9 cellular contexts compared by ENCODE assay signal in the genomic region with DNA sequence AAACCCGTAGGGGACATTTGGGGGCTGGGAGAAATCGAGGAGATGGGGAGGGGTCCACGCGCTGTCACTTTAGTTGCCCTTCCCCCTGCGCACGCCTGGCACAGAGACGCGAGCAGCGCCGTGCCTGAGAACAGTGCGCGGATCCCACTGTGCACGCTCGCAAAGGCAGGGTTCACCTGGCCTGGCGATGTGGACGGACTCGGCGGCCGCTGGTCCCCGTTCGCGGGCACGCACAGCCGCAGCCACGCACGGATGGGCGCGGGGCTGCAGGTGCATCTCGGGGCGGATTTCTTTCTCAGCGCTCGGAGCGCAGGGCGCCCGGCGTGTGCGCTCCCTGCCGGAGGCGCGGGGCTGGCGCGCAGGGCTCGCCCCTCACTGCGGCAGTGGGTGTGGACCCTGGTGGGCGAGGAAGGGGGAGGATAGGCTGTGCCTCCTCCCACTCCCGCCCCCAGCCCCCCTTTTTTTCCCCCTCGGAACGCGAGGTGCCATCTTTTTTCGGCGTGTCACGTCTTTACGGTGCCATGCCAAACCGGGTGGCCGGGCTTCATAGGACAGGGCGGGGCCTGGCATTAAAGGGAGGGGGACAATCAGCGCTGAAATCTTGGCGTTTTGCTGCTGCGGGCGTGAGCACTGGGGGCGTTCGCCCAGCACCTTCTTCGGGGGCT. TPM values are rescaled to one million over a fixed set of nuclear protein-coding genes. Genes with fewer than 3 reads are reported as not detected.
DNase-seq lines count a peak whose midpoint lies in the region; ATAC-seq, FAIRE-seq and TF ChIP-seq lines count a peak whose summit lies in the region.
"Had no signal": no experiment of that assay in that cellular context is flagged by ENCODE, and none has a peak within 500 bp of the region (broad histone marks: within the 10 kb centered on the region; RNA-seq: fewer than 3 reads in every experiment).

No MANE protein-coding gene starts in this region.

- H3K4me3 Mint-ChIP-seq in central memory CD8-positive, alpha-beta T cell = peak overlapping the region; percentile 83

- ATAC-seq in central memory CD8-positive, alpha-beta T cell (replicated peaks; ENCODE audit: extremely low read depth, poor library complexity, severe bottlenecking) = no peak
- peak; percentile 51 for ATAC-seq in HepG2
- ATAC-seq in esophagus mucosa = no peak

- no peaks in the 10 kb centered on the region for H3K9me3 Mint-ChIP-seq in central memory CD8-positive, alpha-beta T cell
- H3K9me3 Mint-ChIP-seq: activated naive CD4-positive, alpha-beta T cell treated with anti-CD3 and anti-CD28 coated beads, Interleukin-2, amount 50 U/mL, for 72 hours had no signal

- H2AFZ ChIP-seq in PC-9 (no peak overlapping the region), HepG2 (ENCODE audit: low read length) (no peak overlapping the region)

- 2% methylated on average over 25 of the region's 63 CpGs for WGBS in HepG2 (ENCODE audit: low lambda C conversion rate)

- no TSS peak for BruUV-seq in PC-9 (replicated peaks; lab: Mats Ljungman, UMichigan)
- no TSS peak for BruUV-seq in HepG2 (replicated peaks; lab: Mats Ljungman, UMichigan)

- in situ Hi-C loops in HepG2 (cut with HindIII; ENCODE audit: extremely low pct_ligation_motif_present, low pct_unique_long_range_greater_than_20kb) = no loop called here

- H3K27ac ChIP-seq in PC-9 = no peak overlapping the region
- no peak overlapping the region for H3K27ac ChIP-seq in HepG2 (ENCODE audit: extremely low read length, insufficient read depth, low read length)
- H3K27ac ChIP-seq in stomach smooth muscle (ENCODE audit: low read length) = no peak overlapping the region

- no peaks in the 10 kb centered on the region for H3K9me2 ChIP-seq in PC-9 (ENCODE audit: insufficient read depth)

- peaks cover 6% of the 10 kb centered on the region for H3K4me1 Mint-ChIP-seq in central memory CD8-positive, alpha-beta T cell

- TF ChIP-seq POLR2A in HepG2 (IDR thresholded peaks at IDR 0.05; ENCODE audit: insufficient read depth in 1 of 2, low read depth in 2 of 2, low read length in 2 of 2) = no peak

- CTCF ChIA-PET in PC-9 (lab: Charles Lee) = no interaction called here
- CTCF ChIA-PET in HepG2 (lab: Yijun Ruan, JAX; ENCODE audit: low intra/inter-chr PET ratio, low total read pairs) = interaction anchor here (2.6 kb wide), 1 partner anchor 53 kb away, joined by 13 read pairs; no protein-coding TSS in a partner anchor

- H3K36me3 Mint-ChIP-seq in central memory CD8-positive, alpha-beta T cell (ENCODE audit: insufficient read depth) = peaks cover 6% of the 10 kb centered on the region
- H3K36me3 Mint-ChIP-seq: activated naive CD4-positive, alpha-beta T cell treated with anti-CD3 and anti-CD28 coated beads, Interleukin-2, amount 50 U/mL, for 72 hours had no signal

- H3K4me2 ChIP-seq in PC-9 = peak overlapping the region; percentile 76; the same call in 1 of the 2 replicates
- H3K4me2 ChIP-seq in HepG2 (ENCODE audit: low read depth, low read length) = peak overlapping the region; percentile 96

- peaks cover 36% of the 10 kb centered on the region for H3K27me3 Mint-ChIP-seq in central memory CD8-positive, alpha-beta T cell

- H3K27me3 ChIP-seq in PC-9 (ENCODE audit: insufficient read depth, low read depth) (peaks cover 55% of the 10 kb centered on the region), HepG2 (ENCODE audit: control insufficient read depth in 1 of 2, insufficient read depth in 2 of 2, low read length in 2 of 2) (peaks cover 6 to 49% of the 10 kb centered on the region in 2 experiments), stomach smooth muscle (ENCODE audit: control insufficient read depth in 1 of 2, insufficient read depth in 2 of 2, low read length in 2 of 2) (peaks cover 25 to 40% of the 10 kb centered on the region in 2 donors)

- no peak for TF ChIP-seq CTCF in PC-9 (conservative IDR thresholded peaks at IDR 0.05)
- TF ChIP-seq CTCF in HepG2 (CRISPR knock-in tag; IDR thresholded peaks at IDR 0.05) = peak; percentile 21; the same call in 1 of the 2 replicates

- H3K36me3 ChIP-seq in PC-9 (ENCODE audit: low read depth) (no peaks in the 10 kb centered on the region), HepG2 (replicated peaks in 1 of 2; ENCODE audit: control insufficient read depth in 1 of 2, insufficient read depth in 2 of 2, low read length in 2 of 2) (no peaks in the 10 kb centered on the region), stomach smooth muscle (ENCODE audit: control insufficient read depth in 2 of 2, insufficient read depth in 2 of 2, low read length in 2 of 2) (no peaks in the 10 kb centered on the region)

- no peak for TF ChIP-seq RAD21 in HepG2 (CRISPR knock-in tag; IDR thresholded peaks at IDR 0.05)

- intact Hi-C loops in PC-9 (cut with micrococcal nuclease; ENCODE audit: unreplicated experiment) (no loop called here), HepG2 (cut with micrococcal nuclease; ENCODE audit: unreplicated experiment) (loop anchor here (10.0 kb wide), 1 partner anchor 49 kb away; no protein-coding TSS in a partner anchor)

- H3K4me1 ChIP-seq in PC-9 (replicated peaks; ENCODE audit: insufficient read depth) = no peaks in the 10 kb centered on the region
- H3K4me1 ChIP-seq in HepG2 (ENCODE audit: insufficient read depth, low read length) = peaks cover 38% of the 10 kb centered on the region
- peaks cover 32% of the 10 kb centered on the region for H3K4me1 ChIP-seq in stomach smooth muscle (ENCODE audit: control insufficient read depth, insufficient read depth, low read length)

- no peak for FAIRE-seq in HepG2 (lab: Jason Lieb, UNC)

- no peaks in the 10 kb centered on the region for H3F3A ChIP-seq in PC-9 (ENCODE audit: insufficient read depth, low read depth)

- H3K9me3 ChIP-seq in PC-9 (ENCODE audit: insufficient read depth, low read depth) (no peaks in the 10 kb centered on the region), HepG2 (ENCODE audit: low read length) (no peaks in the 10 kb centered on the region), stomach smooth muscle (ENCODE audit: control insufficient read depth in 2 of 2, low read length in 2 of 2) (no peaks in the 10 kb centered on the region)

- H3K27ac Mint-ChIP-seq in central memory CD8-positive, alpha-beta T cell (ENCODE audit: low read depth) = no peak overlapping the region
- H3K27ac Mint-ChIP-seq: activated naive CD4-positive, alpha-beta T cell treated with anti-CD3 and anti-CD28 coated beads, Interleukin-2, amount 50 U/mL, for 72 hours had no signal

- H3K79me2 ChIP-seq in PC-9 (ENCODE audit: low read depth) = no peaks in the 10 kb centered on the region
- no peaks in the 10 kb centered on the region for H3K79me2 ChIP-seq in HepG2 (ENCODE audit: insufficient read depth, low read length)

- H3K9ac ChIP-seq in HepG2 (ENCODE audit: insufficient read depth, low read depth, low read length) (no peak overlapping the region), stomach smooth muscle (ENCODE audit: low read length in 2 of 2) (peak overlapping the region in 1 of 2 donors; percentile 53)

- H4K20me1 ChIP-seq in PC-9 (ENCODE audit: insufficient read depth) (0 out of 2 replicates have a peak, but pooled peaks cover 4% of the 10 kb centered on the region), HepG2 (ENCODE audit: insufficient read depth, low read length) (no peaks in the 10 kb centered on the region; the same call in 1 of the 2 replicates)

- peak; percentile 22 for DNase-seq in activated naive CD4-positive, alpha-beta T cell treated with Interleukin-2 at 50 U/mL for 16 hours
- no peak for DNase-seq in activated naive CD4-positive, alpha-beta T cell (lab: John Stamatoyannopoulos, UW)
- peak in 1 of 2 experiments; percentile 5 for DNase-seq in PC-9
- no peak for DNase-seq in central memory CD8-positive, alpha-beta T cell (ENCODE audit: low spot score in 2 of 2)
- no peak for DNase-seq in HepG2 (ENCODE audit: low spot score)
- no peak for DNase-seq in Kasumi-1 (lab: John Stamatoyannopoulos, UW)

- POLR2A ChIA-PET in PC-9 (lab: Charles Lee; ENCODE audit: unreplicated experiment) = no interaction called here
- POLR2A ChIA-PET in HepG2 (lab: Yijun Ruan, JAX) = no interaction called here

- TF ChIP-seq EP300 in HepG2 (IDR thresholded peaks at IDR 0.05; ENCODE audit: low read depth in 2 of 2, low read length in 2 of 2) = no peak
- no peak for TF ChIP-seq EP300 in HepG2 (CRISPR knock-in tag; IDR thresholded peaks at IDR 0.05; ENCODE audit: borderline replicate concordance)

- 0 out of 2 replicates have a peak overlapping the region, but pooled peaks have one; percentile 54 for H3K4me3 ChIP-seq in PC-9
- peak overlapping the region; percentile 75 to 87 (median 84) for H3K4me3 ChIP-seq in HepG2 (replicated peaks in 1 of 3; ENCODE audit: insufficient read depth in 1 of 3, low read depth in 2 of 3, low read length in 3 of 3)
- peak overlapping the region; percentile 83 to 84 for H3K4me3 ChIP-seq in stomach smooth muscle (ENCODE audit: low read length in 2 of 2)

RNA-seq across cellular contexts. Expression of a gene that starts 1.1 kb away (rescaled TPM):
- total RNA-seq in PC-9 (2021) (0.85 and 1.0 TPM in 2 replicates), HepG2 (2016; rRNA removed; fragmentation: Illumina TruSeq; extraction: Trizol) (2.1 and 3.6 TPM in 2 replicates), esophagus mucosa (0.88 TPM)
- 2.0 and 2.2 TPM in 2 replicates for total RNA-seq in HepG2 (2016; cell fraction: cytosol; rRNA removed; fragmentation: Illumina TruSeq; extraction: Trizol; ENCODE audit: low read depth)
- 1.7 and 2.4 TPM in 2 replicates for total RNA-seq in HepG2 (2016; cell fraction: insoluble cytoplasmic fraction; rRNA removed; fragmentation: Illumina TruSeq; extraction: Trizol)
- 2.1 and 2.3 TPM in 2 replicates for total RNA-seq in HepG2 (2016; cell fraction: membrane; rRNA removed; fragmentation: Illumina TruSeq; extraction: Trizol)
- 1.8 and 2.7 TPM in 2 replicates for total RNA-seq in HepG2 (2016; cell fraction: nucleus; rRNA removed; fragmentation: Illumina TruSeq; extraction: Trizol)
- polyA plus RNA-seq in HepG2 (2011; rRNA removed) = 2.8 and 3.3 TPM in 2 replicates
- 1.4 and 1.9 TPM in 2 replicates for polyA plus RNA-seq in HepG2 (2011; cell fraction: cytosol; rRNA removed)
- 3.1 and 3.6 TPM in 2 replicates for polyA plus RNA-seq in HepG2 (2011; cell fraction: nucleus; rRNA removed)
- 3.8 and 7.8 TPM in 2 replicates for polyA plus RNA-seq in HepG2 (2012)
- 6.6 and 6.7 TPM in 2 replicates for polyA plus RNA-seq in HepG2 (2016; cell fraction: cytosol; fragmentation: Illumina TruSeq; extraction: Trizol; ENCODE audit: low read depth)
- polyA plus RNA-seq in HepG2 (2016; cell fraction: insoluble cytoplasmic fraction; fragmentation: Illumina TruSeq; extraction: Trizol; ENCODE audit: low read depth) = 4.1 and 6.8 TPM in 2 replicates
- polyA plus RNA-seq in HepG2 (2016; cell fraction: membrane; fragmentation: Illumina TruSeq; extraction: Trizol; ENCODE audit: low read depth) = 4.0 and 5.5 TPM in 2 replicates
- polyA plus RNA-seq in HepG2 (2016; cell fraction: nucleus; fragmentation: Illumina TruSeq; extraction: Trizol; ENCODE audit: insufficient read depth, low read depth) = 3.8 and 5.1 TPM in 2 replicates
- polyA minus RNA-seq in HepG2 (2011; rRNA and poly(A)+ RNA removed; ENCODE audit: low replicate concordance) = 2.0 and 2.7 TPM in 2 replicates
- 0.97 and 2.1 TPM in 2 replicates for polyA minus RNA-seq in HepG2 (2011; cell fraction: cytosol; rRNA and poly(A)+ RNA removed)
- 1.4 and 1.7 TPM in 2 replicates for polyA minus RNA-seq in HepG2 (2011; cell fraction: nucleus; rRNA and poly(A)+ RNA removed)

RNA-seq across cellular contexts. Expression of a gene that starts 50.8 kb away (rescaled TPM):
- total RNA-seq in PC-9 (2021) (not detected in 2 replicates), HepG2 (2016; rRNA removed; fragmentation: Illumina TruSeq; extraction: Trizol) (not detected in 2 replicates), esophagus mucosa (not detected)
- total RNA-seq in HepG2 (2016; cell fraction: cytosol; rRNA removed; fragmentation: Illumina TruSeq; extraction: Trizol; ENCODE audit: low read depth) = not detected in 2 replicates
- not detected in 2 replicates for total RNA-seq in HepG2 (2016; cell fraction: insoluble cytoplasmic fraction; rRNA removed; fragmentation: Illumina TruSeq; extraction: Trizol)
- not detected in 2 replicates for total RNA-seq in HepG2 (2016; cell fraction: membrane; rRNA removed; fragmentation: Illumina TruSeq; extraction: Trizol)
- not detected in 2 replicates for total RNA-seq in HepG2 (2016; cell fraction: nucleus; rRNA removed; fragmentation: Illumina TruSeq; extraction: Trizol)
- polyA plus RNA-seq in HepG2 (2011; rRNA removed) = not detected in 2 replicates
- not detected in 2 replicates for polyA plus RNA-seq in HepG2 (2011; cell fraction: cytosol; rRNA removed)
- polyA plus RNA-seq in HepG2 (2011; cell fraction: nucleus; rRNA removed) = not detected in 2 replicates
- not detected in 2 replicates for polyA plus RNA-seq in HepG2 (2012)
- polyA plus RNA-seq in HepG2 (2016; cell fraction: cytosol; fragmentation: Illumina TruSeq; extraction: Trizol; ENCODE audit: low read depth) = not detected in 2 replicates
- polyA plus RNA-seq in HepG2 (2016; cell fraction: insoluble cytoplasmic fraction; fragmentation: Illumina TruSeq; extraction: Trizol; ENCODE audit: low read depth) = not detected in 2 replicates
- polyA plus RNA-seq in HepG2 (2016; cell fraction: membrane; fragmentation: Illumina TruSeq; extraction: Trizol; ENCODE audit: low read depth) = not detected in 2 replicates
- polyA plus RNA-seq in HepG2 (2016; cell fraction: nucleus; fragmentation: Illumina TruSeq; extraction: Trizol; ENCODE audit: insufficient read depth, low read depth) = not detected in 2 replicates
- polyA minus RNA-seq in HepG2 (2011; rRNA and poly(A)+ RNA removed; ENCODE audit: low replicate concordance) = not detected in 2 replicates
- polyA minus RNA-seq in HepG2 (2011; cell fraction: cytosol; rRNA and poly(A)+ RNA removed) = not detected in 2 replicates
- not detected in 2 replicates for polyA minus RNA-seq in HepG2 (2011; cell fraction: nucleus; rRNA and poly(A)+ RNA removed)
- total RNA-seq: activated naive CD4-positive, alpha-beta T cell treated with anti-CD3 and anti-CD28 coated beads, Interleukin-2, amount 50 U/mL, for 72 hours had no signal
